In the genomic region with DNA sequence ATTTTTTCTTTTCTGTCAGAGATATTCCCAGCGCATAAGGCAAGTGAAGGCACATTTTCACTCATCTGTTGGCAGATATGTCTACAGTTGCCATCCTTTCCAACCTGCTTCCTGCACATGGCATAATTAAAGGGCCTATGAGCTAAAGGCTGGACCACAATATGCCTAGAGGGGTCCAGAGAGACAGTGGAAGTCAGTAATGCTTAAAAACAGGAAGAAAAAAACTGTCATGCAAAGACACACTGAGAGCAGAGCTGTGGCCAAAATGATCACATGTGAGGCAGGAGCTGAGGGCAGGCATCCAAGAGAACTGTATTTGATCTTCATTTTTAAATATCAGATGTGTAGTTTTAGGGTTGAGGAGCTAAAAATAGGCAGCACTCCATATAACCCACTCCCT, we compare ENCODE assay signal across 29 cellular contexts.
"Had no signal": no experiment of that assay in that cellular context is flagged by ENCODE, and none has a peak within 500 bp of the region (broad histone marks: within the 10 kb centered on the region; RNA-seq: fewer than 3 reads in every experiment).

No MANE protein-coding gene starts in this region.

- H2AFZ ChIP-seq: hepatocyte, parathyroid adenoma had no signal

- H3K4me3 ChIP-seq: breast epithelium, colonic mucosa, gastroesophageal sphincter, hepatocyte, right atrium auricular region, smooth muscle cell, uterus had no signal

- H3K27ac ChIP-seq: breast epithelium, colonic mucosa, gastroesophageal sphincter, hepatocyte, parathyroid adenoma, right atrium auricular region, uterus had no signal

- H3K4me3 Mint-ChIP-seq: activated B cell treated with CpG ODN at 0.5 μM for 24 hours; activated CD8-positive, alpha-beta T cell treated with anti-CD3 and anti-CD28 coated beads for 36 hours; activated naive CD4-positive, alpha-beta T cell treated with anti-CD3 and anti-CD28 coated beads, Interleukin-2, amount 50 U/mL, for 24 hours; activated naive CD8-positive, alpha-beta T cell treated with anti-CD3 and anti-CD28 coated beads, Interleukin-2, amount 50 U/mL, for 24 hours; activated T-cell treated with anti-CD3 and anti-CD28 coated beads, Interleukin-2, amount 50 U/mL, for 4 hours; naive thymus-derived CD4-positive, alpha-beta T cell; neural crest cell; stimulated activated memory B cell treated with anti-CD40 and anti-IgM and Interleukin-4, amounts not matched to agents 10 μg/mL and 1 μg/mL and 100 μg/mL, for 72 hours; stimulated activated naive CD8-positive, alpha-beta T cell treated with anti-CD3 and anti-CD28 coated beads, Interleukin-15, amount 100 ng/mL, for 72 hours; type B pancreatic cell had no signal

- H3K9me3 ChIP-seq: breast epithelium, colonic mucosa, gastroesophageal sphincter, right atrium auricular region, uterus had no signal

- H3K36me3 ChIP-seq: breast epithelium, colonic mucosa, gastroesophageal sphincter, right atrium auricular region, uterus had no signal

- H3K27me3 ChIP-seq: breast epithelium, colonic mucosa, gastroesophageal sphincter, right atrium auricular region, uterus had no signal

- ATAC-seq: activated CD8-positive, alpha-beta T cell treated with anti-CD3 and anti-CD28 coated beads for 36 hours; activated naive CD8-positive, alpha-beta T cell treated with anti-CD3 and anti-CD28 coated beads, Interleukin-2, amount 50 U/mL, for 24 hours; activated T-cell treated with anti-CD3 and anti-CD28 coated beads, Interleukin-2, amount 50 U/mL, for 4 hours; gastroesophageal sphincter; left cardiac atrium; left ventricle myocardium superior; naive thymus-derived CD4-positive, alpha-beta T cell; stimulated activated memory B cell treated with anti-CD40 and anti-IgM and Interleukin-4, amounts not matched to agents 10 μg/mL and 1 μg/mL and 100 μg/mL, for 72 hours; stimulated activated naive CD8-positive, alpha-beta T cell treated with anti-CD3 and anti-CD28 coated beads, Interleukin-15, amount 100 ng/mL, for 72 hours had no signal

- DNase-seq: activated B cell treated with CpG ODN at 0.5 μM for 24 hours; activated CD4-positive, alpha-beta T cell treated with anti-CD3 and anti-CD28 coated beads, Interleukin-2, amount 50 U/mL, for 1 hour; activated CD8-positive, alpha-beta T cell treated with anti-CD3 and anti-CD28 coated beads for 36 hours; activated naive CD8-positive, alpha-beta T cell treated with anti-CD3 and anti-CD28 coated beads, Interleukin-2, amount 50 U/mL, for 24 hours; activated T-cell treated with anti-CD3 and anti-CD28 coated beads, Interleukin-2, amount 50 U/mL, for 4 hours; amygdala; central memory CD4-positive, alpha-beta T cell; colonic mucosa; effector CD8-positive, alpha-beta T cell; left cardiac atrium; left ventricle myocardium superior; naive thymus-derived CD4-positive, alpha-beta T cell; nucleus accumbens; stimulated activated CD4-positive, alpha-beta T cell treated with anti-CD3 and anti-CD28 coated beads, Interleukin-1b, Interleukin-23, amount 100 ng/mL, for 48 hours; stimulated activated CD4-positive, alpha-beta T cell treated with anti-CD3 and anti-CD28 coated beads, Interleukin-4, amount 100 ng/mL, for 4 hours; stimulated activated CD8-positive, alpha-beta memory T cell treated with anti-CD3 and anti-CD28 coated beads, Interleukin-4, amount 100 ng/mL, for 48 hours; stimulated activated naive CD8-positive, alpha-beta T cell treated with anti-CD3 and anti-CD28 coated beads, Interleukin-15, amount 100 ng/mL, for 72 hours; uterus had no signal

- H3K27ac Mint-ChIP-seq: activated B cell treated with CpG ODN at 0.5 μM for 24 hours; activated CD8-positive, alpha-beta T cell treated with anti-CD3 and anti-CD28 coated beads for 36 hours; activated naive CD4-positive, alpha-beta T cell treated with anti-CD3 and anti-CD28 coated beads, Interleukin-2, amount 50 U/mL, for 24 hours; activated naive CD8-positive, alpha-beta T cell treated with anti-CD3 and anti-CD28 coated beads, Interleukin-2, amount 50 U/mL, for 24 hours; activated T-helper 2 cell treated with anti-CD3 and anti-CD28 coated beads, Interferon-gamma antibody, Interleukin-2, Interleukin-4, amounts not matched to agents 10 μg/mL and 5 μg/mL and 100 μg/mL, durations not matched to agents 14 hours and 24 hours and 36 hours; naive thymus-derived CD4-positive, alpha-beta T cell; stimulated activated memory B cell treated with anti-CD40 and anti-IgM and Interleukin-4, amounts not matched to agents 10 μg/mL and 1 μg/mL and 100 μg/mL, for 72 hours; stimulated activated naive CD8-positive, alpha-beta T cell treated with anti-CD3 and anti-CD28 coated beads, Interleukin-15, amount 100 ng/mL, for 72 hours; type B pancreatic cell had no signal

- H3K79me2 ChIP-seq: hepatocyte, parathyroid adenoma had no signal

- H3K27me3 Mint-ChIP-seq: activated B cell treated with CpG ODN at 0.5 μM for 24 hours; activated CD8-positive, alpha-beta T cell treated with anti-CD3 and anti-CD28 coated beads for 36 hours; activated naive CD4-positive, alpha-beta T cell treated with anti-CD3 and anti-CD28 coated beads, Interleukin-2, amount 50 U/mL, for 24 hours; activated naive CD8-positive, alpha-beta T cell treated with anti-CD3 and anti-CD28 coated beads, Interleukin-2, amount 50 U/mL, for 24 hours; naive thymus-derived CD4-positive, alpha-beta T cell; stimulated activated memory B cell treated with anti-CD40 and anti-IgM and Interleukin-4, amounts not matched to agents 10 μg/mL and 1 μg/mL and 100 μg/mL, for 72 hours; stimulated activated naive CD8-positive, alpha-beta T cell treated with anti-CD3 and anti-CD28 coated beads, Interleukin-15, amount 100 ng/mL, for 72 hours had no signal

- H3K4me2 ChIP-seq: hepatocyte, smooth muscle cell had no signal

- H3K9me3 Mint-ChIP-seq: activated B cell treated with CpG ODN at 0.5 μM for 24 hours; activated naive CD4-positive, alpha-beta T cell treated with anti-CD3 and anti-CD28 coated beads, Interleukin-2, amount 50 U/mL, for 24 hours; activated T-cell treated with anti-CD3 and anti-CD28 coated beads, Interleukin-2, amount 50 U/mL, for 4 hours; type B pancreatic cell had no signal

- H3K36me3 Mint-ChIP-seq: activated naive CD4-positive, alpha-beta T cell treated with anti-CD3 and anti-CD28 coated beads, Interleukin-2, amount 50 U/mL, for 24 hours; stimulated activated memory B cell treated with anti-CD40 and anti-IgM and Interleukin-4, amounts not matched to agents 10 μg/mL and 1 μg/mL and 100 μg/mL, for 72 hours; type B pancreatic cell had no signal

- H3K9ac ChIP-seq: parathyroid adenoma had no signal

- H3K4me1 Mint-ChIP-seq: neural crest cell had no signal

- H3K4me1 ChIP-seq: breast epithelium, colonic mucosa, gastroesophageal sphincter, parathyroid adenoma, right atrium auricular region, uterus had no signal
